In genomic region chr11:33838234-33838633, GRCh38 we compare ENCODE assay signal across 1 cellular context. TPM values are rescaled to one million over a fixed set of nuclear protein-coding genes. Genes with fewer than 3 reads are reported as not detected.
"Had no signal": no experiment of that assay in that cellular context is flagged by ENCODE, and none has a peak within 500 bp of the region (broad histone marks: within the 10 kb centered on the region; RNA-seq: fewer than 3 reads in every experiment).

No MANE protein-coding gene starts in this region.

RNA-seq across cellular contexts. Expression of gene LMO2, which starts 53.6 kb away (rescaled TPM):
- total RNA-seq: GM23248 had no signal
- polyA plus RNA-seq: GM23248 had no signal
